ENCODE assay signal across 25 cellular contexts in genomic region chr1:221396526-221396925, GRCh38.
"Had no signal": no experiment of that assay in that cellular context is flagged by ENCODE, and none has a peak within 500 bp of the region (broad histone marks: within the 10 kb centered on the region; RNA-seq: fewer than 3 reads in every experiment).

No MANE protein-coding gene starts in this region.

- H3K27me3 ChIP-seq: MG63, Peyer's patch, SJSA1 had no signal

- H3K4me3 ChIP-seq: K562, MG63, PC-9, Peyer's patch, SJSA1, SK-N-MC had no signal

- H3K4me1 ChIP-seq: Peyer's patch had no signal

- DNase-seq: MG63; NCI-H1092; NCI-H1105 treated with DMSO at 0.1 percent for 48 hours; NCI-H1417 treated with DMSO at 0.1 percent for 48 hours; NCI-H146; NCI-H1694 treated with DMSO at 0.1 percent for 48 hours; NCI-H1930; NCI-H2081; NCI-H2107; NCI-H226; NCI-H446; NCI-H510A; NCI-H524 treated with DMSO at 0.1 percent for 48 hours; NCI-H69; NCI-H774; NK-92 treated with Interleukin-12 subunit alpha and Interleukin-12 subunit beta, amount 100 ng/mL, for 24 hours; Peyer's patch; SHP77 treated with DMSO at 0.1 percent for 48 hours had no signal

- H3K36me3 ChIP-seq: MG63, Peyer's patch, SJSA1 had no signal

- H3K9me3 ChIP-seq: Peyer's patch, SJSA1 had no signal

- H3K4me3 Mint-ChIP-seq: IgD-negative memory B cell had no signal

- H3K4me2 ChIP-seq: PC-9 had no signal

- H3K27ac ChIP-seq: HL-60, PC-9, Peyer's patch, SJSA1, SK-N-MC had no signal

- H2AFZ ChIP-seq: PC-9 had no signal

- H3K4me1 Mint-ChIP-seq: IgD-negative memory B cell had no signal

- ATAC-seq: K562, Right ventricle myocardium inferior had no signal

- H3K27ac Mint-ChIP-seq: IgD-negative memory B cell had no signal
